ENCODE assay signal across 8 cellular contexts in genomic region chr22:29635734-29636357, GRCh38. TPM values are rescaled to one million over a fixed set of nuclear protein-coding genes. Genes with fewer than 3 reads are reported as not detected.
DNase-seq lines count a peak whose midpoint lies in the region; ATAC-seq, FAIRE-seq and TF ChIP-seq lines count a peak whose summit lies in the region.

No MANE protein-coding gene starts in this region.

- no peaks in the 10 kb centered on the region for H3K36me3 ChIP-seq in BJ (ENCODE audit: control insufficient read depth, insufficient read depth, low read length)
- peaks cover 3% of the 10 kb centered on the region for H3K36me3 ChIP-seq in bronchial epithelial cell (ENCODE audit: control insufficient read depth, insufficient read depth, low read length)
- peaks cover 0 to 25% of the 10 kb centered on the region in 2 donors for H3K36me3 ChIP-seq in left lung

- CTCF ChIA-PET in BJ (lab: Yijun Ruan, JAX) = interaction anchor here (0.6 to 3.4 kb wide), 32 partner anchors 10 to 714 kb away, joined by 3 to 26 read pairs (median 4); no protein-coding TSS in a partner anchor

- TF ChIP-seq CTCF in BJ (IDR thresholded peaks at IDR 0.05; ENCODE audit: insufficient read depth, low read depth, low read length) (peak; percentile 75), GM20000 (IDR thresholded peaks at IDR 0.05; ENCODE audit: extremely low read depth, missing control alignments) (no peak), bronchial epithelial cell (IDR thresholded peaks at IDR 0.05; ENCODE audit: insufficient read depth, low read length, severe bottlenecking) (peak; percentile 75), left lung (IDR thresholded peaks at IDR 0.05) (peak; percentile 33 to 58)

- POLR2A ChIA-PET in BJ (lab: Charles Lee) = no interaction called here

- H3K27ac ChIP-seq in left lung = no peak overlapping the region

- intact Hi-C loops in left lung (cut with DNase I) = loop anchor here in 1 of 2 donors (10.0 kb wide), 1 partner anchor 369 kb away; no protein-coding TSS in a partner anchor

- H3K27me3 ChIP-seq in BJ (ENCODE audit: control insufficient read depth, insufficient read depth, low read length) (no peaks in the 10 kb centered on the region), bronchial epithelial cell (ENCODE audit: control insufficient read depth, insufficient read depth, low read length) (no peaks in the 10 kb centered on the region), left lung (no peaks in the 10 kb centered on the region)

- ATAC-seq in left lung (peak; percentile 89), HG03280 (IDR thresholded peaks at IDR 0.05; ENCODE audit: unreplicated experiment) (no peak), HG03565 (IDR thresholded peaks at IDR 0.05; ENCODE audit: unreplicated experiment) (no peak)

- H3K9me3 ChIP-seq in left lung = no peaks in the 10 kb centered on the region

- H3K4me1 ChIP-seq in left lung = peaks cover 2 to 12% of the 10 kb centered on the region in 2 donors

- H3K4me3 ChIP-seq in BJ (ENCODE audit: low read depth, low read length) (no peak overlapping the region), bronchial epithelial cell (ENCODE audit: low read depth, low read length) (no peak overlapping the region), left lung (no peak overlapping the region)

- no peak for FAIRE-seq in bronchial epithelial cell (lab: Jason Lieb, UNC)

- DNase-seq in BJ (ENCODE audit: low read depth) (no peak), GM20000 (ENCODE audit: low spot score) (peak; percentile 47), NCI-H748 treated with DMSO at 0.1 percent for 48 hours (lab: John Stamatoyannopoulos, UW) (peak; percentile 28), bronchial epithelial cell (ENCODE audit: low read depth) (peak; percentile 65), left lung (no peak), ureter (ENCODE audit: low spot score) (no peak)

RNA-seq across cellular contexts. Expression of gene NF2, which starts 32.4 kb away (rescaled TPM):
- polyA plus RNA-seq in BJ (2011; rRNA removed) = 36.0 and 41.9 TPM in 2 replicates
- 58.9 and 59.5 TPM in 2 replicates for polyA minus RNA-seq in BJ (2011; rRNA and poly(A)+ RNA removed)
- total RNA-seq in bronchial epithelial cell = 23.6 and 28.4 TPM in 2 replicates
- 10 to 100 TPM; 45.2 to 65.3 TPM for total RNA-seq in left lung
- 45.0 TPM for total RNA-seq in ureter

RNA-seq across cellular contexts. Expression of gene NIPSNAP1, which starts 54.9 kb away (rescaled TPM):
- 48.4 and 68.4 TPM in 2 replicates for polyA plus RNA-seq in BJ (2011; rRNA removed)
- 19.1 and 23.5 TPM in 2 replicates for polyA minus RNA-seq in BJ (2011; rRNA and poly(A)+ RNA removed)
- total RNA-seq in bronchial epithelial cell (19.7 and 20.4 TPM in 2 replicates), left lung (10 to 100 TPM; 25.1 to 38.6 TPM), ureter (67.8 TPM)

Comparison
In these comparisons a context has a peak if more than half of its experiments do, and no peak if none do; other contexts are left out.
1. DNase-seq: peak in GM20000 (single experiment), NCI-H748 treated with DMSO at 0.1 percent for 48 hours (single experiment) and bronchial epithelial cell (single experiment); none in BJ (single experiment), left lung (0 of 2) and ureter (single experiment).